1 cellular context compared by ENCODE assay signal in genomic region chr5:176458904-176459561, GRCh38.
TF ChIP-seq lines count a peak whose summit lies in the region.

No MANE protein-coding gene starts in this region.

TF ChIP-seq in K562, 482 proteins besides CTCF, POLR2A, EP300 and RAD21:
- TF ChIP-seq, protein P1, sequence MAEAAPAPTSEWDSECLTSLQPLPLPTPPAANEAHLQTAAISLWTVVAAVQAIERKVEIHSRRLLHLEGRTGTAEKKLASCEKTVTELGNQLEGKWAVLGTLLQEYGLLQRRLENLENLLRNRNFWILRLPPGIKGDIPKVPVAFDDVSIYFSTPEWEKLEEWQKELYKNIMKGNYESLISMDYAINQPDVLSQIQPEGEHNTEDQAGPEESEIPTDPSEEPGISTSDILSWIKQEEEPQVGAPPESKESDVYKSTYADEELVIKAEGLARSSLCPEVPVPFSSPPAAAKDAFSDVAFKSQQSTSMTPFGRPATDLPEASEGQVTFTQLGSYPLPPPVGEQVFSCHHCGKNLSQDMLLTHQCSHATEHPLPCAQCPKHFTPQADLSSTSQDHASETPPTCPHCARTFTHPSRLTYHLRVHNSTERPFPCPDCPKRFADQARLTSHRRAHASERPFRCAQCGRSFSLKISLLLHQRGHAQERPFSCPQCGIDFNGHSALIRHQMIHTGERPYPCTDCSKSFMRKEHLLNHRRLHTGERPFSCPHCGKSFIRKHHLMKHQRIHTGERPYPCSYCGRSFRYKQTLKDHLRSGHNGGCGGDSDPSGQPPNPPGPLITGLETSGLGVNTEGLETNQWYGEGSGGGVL (CRISPR knock-in tag; IDR thresholded peaks at IDR 0.05) = no peak
- peak; percentile 82 for TF ChIP-seq ZNF121 (CRISPR knock-in tag; conservative IDR thresholded peaks at IDR 0.05)
TF ChIP-seq in K562: peak in this region for 1.
